13 cellular contexts compared by ENCODE assay signal in the genomic region with DNA sequence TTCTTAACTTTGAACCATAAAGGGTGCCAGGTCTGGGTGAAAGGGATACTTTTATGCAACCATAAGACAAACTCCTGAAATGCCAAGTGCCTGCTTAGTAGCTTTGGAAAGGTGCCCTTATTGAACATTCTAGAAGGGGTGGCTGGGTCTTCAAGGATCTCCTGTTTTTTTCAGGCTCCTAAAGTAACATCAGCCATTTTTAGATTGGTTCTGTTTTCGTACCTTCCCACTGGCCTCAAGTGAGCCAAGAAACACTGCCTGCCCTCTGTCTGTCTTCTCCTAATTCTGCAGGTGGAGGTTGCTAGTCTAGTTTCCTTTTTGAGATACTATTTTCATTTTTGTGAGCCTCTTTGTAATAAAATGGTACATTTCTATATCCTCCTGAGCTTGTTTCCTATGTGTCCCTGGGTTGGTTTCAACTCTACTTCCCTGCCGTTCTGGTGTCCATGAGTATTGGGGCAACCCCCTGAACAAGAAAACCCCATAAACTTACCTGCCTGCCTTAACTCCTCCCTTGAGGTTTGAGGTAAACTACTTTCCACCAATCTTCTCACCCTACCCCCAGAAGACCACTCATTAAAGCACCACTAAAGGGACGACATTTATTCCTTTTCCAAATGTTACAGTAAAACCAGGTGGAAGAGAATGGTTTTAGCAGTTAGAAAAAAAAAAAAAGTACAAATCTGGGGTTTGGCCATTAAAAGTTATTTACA. TPM values are rescaled to one million over a fixed set of nuclear protein-coding genes. Genes with fewer than 3 reads are reported as not detected.
DNase-seq lines count a peak whose midpoint lies in the region; ATAC-seq, FAIRE-seq and TF ChIP-seq lines count a peak whose summit lies in the region.
"Had no signal": no experiment of that assay in that cellular context is flagged by ENCODE, and none has a peak within 500 bp of the region (broad histone marks: within the 10 kb centered on the region; RNA-seq: fewer than 3 reads in every experiment).

No MANE protein-coding gene starts in this region.

- H3K9me3 ChIP-seq in HepG2 (ENCODE audit: low read length), result no peaks in the 10 kb centered on the region
- H3K9me3 ChIP-seq in right lobe of liver, result no peaks in the 10 kb centered on the region
- H3K9me3 ChIP-seq in ascending aorta, result no peaks in the 10 kb centered on the region

- no peak for TF ChIP-seq RAD21 in HepG2 (CRISPR knock-in tag; IDR thresholded peaks at IDR 0.05)

- H3K4me1 ChIP-seq in HepG2 (ENCODE audit: insufficient read depth, low read length) (peaks cover 40% of the 10 kb centered on the region), right lobe of liver (peaks cover 0 to 9% (median 0%) of the 10 kb centered on the region in 4 donors), ascending aorta (peaks cover 10 to 13% of the 10 kb centered on the region in 2 donors)

- H3K9ac ChIP-seq in HepG2 (ENCODE audit: insufficient read depth, low read depth, low read length), result no peak overlapping the region

- intact Hi-C loops in HepG2 (cut with micrococcal nuclease; ENCODE audit: unreplicated experiment) (loop anchor here (10.0 kb wide), 1 partner anchor 61 kb away; a partner anchor contains a TSS), right lobe of liver (cut with DNase I) (no loop called here), activated B cell treated with CpG ODN at 0.5 μM for 24 hours (cut with micrococcal nuclease) (loop anchor here (10.0 kb wide), 1 partner anchor 399 kb away; a partner anchor contains a TSS), ascending aorta (cut with DNase I) (no loop called here)

- TSS peak; percentile 49 for BruUV-seq in HepG2 (replicated peaks; lab: Mats Ljungman, UMichigan)

- no peak overlapping the region for H3K27ac ChIP-seq in HepG2 (ENCODE audit: extremely low read length, insufficient read depth, low read length)
- no peak overlapping the region for H3K27ac ChIP-seq in right lobe of liver
- H3K27ac ChIP-seq in ascending aorta, result no peak overlapping the region

- H3K4me1 Mint-ChIP-seq in activated B cell treated with CpG ODN at 0.5 μM for 24 hours, result peaks cover 41% of the 10 kb centered on the region

- TF ChIP-seq EP300 in HepG2 (IDR thresholded peaks at IDR 0.05; ENCODE audit: low read depth in 2 of 2, low read length in 2 of 2) (no peak), HepG2 (CRISPR knock-in tag; IDR thresholded peaks at IDR 0.05; ENCODE audit: borderline replicate concordance) (no peak)

- peaks cover 14% of the 10 kb centered on the region for H3K79me2 ChIP-seq in HepG2 (ENCODE audit: insufficient read depth, low read length)

- WGBS in HepG2 (ENCODE audit: low lambda C conversion rate), result 95% methylated on average over 3 of the region's 3 CpGs
- WGBS in right lobe of liver (ENCODE audit: insufficient coverage, low coverage, low lambda C conversion rate, missing lambda C conversion rate), result 76% methylated on average over 3 of the region's 3 CpGs

- in situ Hi-C loops in HepG2 (cut with HindIII; ENCODE audit: extremely low pct_ligation_motif_present, low pct_unique_long_range_greater_than_20kb), result no loop called here

- H4K20me1 ChIP-seq in HepG2 (ENCODE audit: insufficient read depth, low read length), result peaks cover 14% of the 10 kb centered on the region

- peaks cover 58% of the 10 kb centered on the region for H3K36me3 Mint-ChIP-seq in activated B cell treated with CpG ODN at 0.5 μM for 24 hours (ENCODE audit: low read depth)

- no peak overlapping the region for H3K4me3 ChIP-seq in HepG2 (replicated peaks in 1 of 3; ENCODE audit: insufficient read depth in 1 of 3, low read depth in 2 of 3, low read length in 3 of 3)
- no peak overlapping the region for H3K4me3 ChIP-seq in right lobe of liver
- no peak overlapping the region for H3K4me3 ChIP-seq in ascending aorta

- H3K27me3 ChIP-seq in HepG2 (ENCODE audit: control insufficient read depth in 1 of 2, insufficient read depth in 2 of 2, low read length in 2 of 2) (no peaks in the 10 kb centered on the region), right lobe of liver (no peaks in the 10 kb centered on the region), ascending aorta (no peaks in the 10 kb centered on the region)

- H3K9me3 Mint-ChIP-seq in activated B cell treated with CpG ODN at 0.5 μM for 24 hours, result no peaks in the 10 kb centered on the region
- H3K9me3 Mint-ChIP-seq: activated naive CD8-positive, alpha-beta T cell treated with anti-CD3 and anti-CD28 coated beads, Interleukin-2, amount 10 ng/mL, durations not matched to agents 7 days and 5 days had no signal

- H3K4me3 Mint-ChIP-seq in activated B cell treated with CpG ODN at 0.5 μM for 24 hours, result peak overlapping the region; percentile 86

- peak in 1 of 2 experiments; percentile 16; a peak in 1 of 4 replicates for TF ChIP-seq POLR2A in HepG2 (IDR thresholded peaks at IDR 0.05; ENCODE audit: insufficient read depth in 1 of 2, low read depth in 2 of 2, low read length in 2 of 2)
- no peak for TF ChIP-seq POLR2A in right lobe of liver (IDR thresholded peaks at IDR 0.05)

- H3K27me3 Mint-ChIP-seq in activated B cell treated with CpG ODN at 0.5 μM for 24 hours, result no peaks in the 10 kb centered on the region

- no peak for ATAC-seq in HepG2
- ATAC-seq in right lobe of liver, result no peak
- no peak for ATAC-seq in activated B cell treated with CpG ODN at 0.5 μM for 24 hours (ENCODE audit: low read depth)
- ATAC-seq in GM18873 (IDR thresholded peaks at IDR 0.05; ENCODE audit: low FRiP score, unreplicated experiment), result no peak

- no peak for FAIRE-seq in HepG2 (lab: Jason Lieb, UNC)
- FAIRE-seq: kidney had no signal

- peak overlapping the region; percentile 57 for H3K27ac Mint-ChIP-seq in activated B cell treated with CpG ODN at 0.5 μM for 24 hours
- H3K27ac Mint-ChIP-seq: activated naive CD8-positive, alpha-beta T cell treated with anti-CD3 and anti-CD28 coated beads, Interleukin-2, amount 10 ng/mL, durations not matched to agents 7 days and 5 days had no signal

- no peak overlapping the region for H2AFZ ChIP-seq in HepG2 (ENCODE audit: low read length)

- H3K36me3 ChIP-seq in HepG2 (replicated peaks in 1 of 2; ENCODE audit: control insufficient read depth in 1 of 2, insufficient read depth in 2 of 2, low read length in 2 of 2), result peaks cover 31 to 59% of the 10 kb centered on the region in 2 experiments
- H3K36me3 ChIP-seq in right lobe of liver, result peaks cover 0 to 46% (median 11%) of the 10 kb centered on the region in 4 donors
- H3K36me3 ChIP-seq in ascending aorta, result peaks cover 27 to 41% of the 10 kb centered on the region in 2 donors

- TF ChIP-seq CTCF in HepG2 (CRISPR knock-in tag; IDR thresholded peaks at IDR 0.05), result no peak
- no peak for TF ChIP-seq CTCF in right lobe of liver (IDR thresholded peaks at IDR 0.05)
- TF ChIP-seq CTCF in activated B cell treated with CpG ODN at 0.5 μM for 24 hours (IDR thresholded peaks at IDR 0.05), result no peak
- TF ChIP-seq CTCF in ascending aorta (IDR thresholded peaks at IDR 0.05), result no peak

- CTCF ChIA-PET in HepG2 (lab: Yijun Ruan, JAX; ENCODE audit: low intra/inter-chr PET ratio, low total read pairs) (no interaction called here), activated B cell treated with CpG ODN at 0.5 μM for 24 hours (lab: Charles Lee) (interaction anchor here (0.9 to 2.2 kb wide), 6 partner anchors 17 to 117 kb away, joined by 3 to 10 read pairs (median 4); a partner anchor contains a TSS)

- POLR2A ChIA-PET in HepG2 (lab: Yijun Ruan, JAX) (interaction anchor here (0.7 to 4.8 kb wide), 13 partner anchors 10 to 118 kb away, joined by 3 to 84 read pairs (median 5); a partner anchor contains a TSS), activated B cell treated with CpG ODN at 0.5 μM for 24 hours (lab: Charles Lee) (interaction anchor here (1.1 to 5.7 kb wide), 7 partner anchors 9 to 91 kb away, joined by 3 to 95 read pairs (median 9); a partner anchor contains a TSS)

- DNase-seq in HepG2 (ENCODE audit: low spot score), result no peak
- no peak for DNase-seq in right lobe of liver
- DNase-seq in activated B cell treated with CpG ODN at 0.5 μM for 24 hours, result no peak
- DNase-seq in medulla oblongata (ENCODE audit: extremely low spot score), result peak; percentile 45
- DNase-seq in ascending aorta (ENCODE audit: low spot score in 2 of 2), result no peak
- DNase-seq in GM19240 (ENCODE audit: insufficient read length, low spot score), result no peak
- DNase-seq in activated CD8-positive, alpha-beta memory T cell treated with anti-CD3 and anti-CD28 coated beads, Interleukin-2, amount 50 U/mL, for 4 hours, result no peak
- DNase-seq: activated naive CD8-positive, alpha-beta T cell treated with anti-CD3 and anti-CD28 coated beads, Interleukin-2, amount 10 ng/mL, durations not matched to agents 7 days and 5 days; COR-L47; NCI-H1092 treated with DMSO at 0.1 percent for 48 hours; NK-92 treated with Interleukin-12 subunit alpha and Interleukin-12 subunit beta, amount 100 ng/mL, for 24 hours had no signal

- H3K4me2 ChIP-seq in HepG2 (ENCODE audit: low read depth, low read length), result peak overlapping the region; percentile 93; the same call in 1 of the 2 replicates

RNA-seq across cellular contexts. Expression of a gene that starts 2.6 kb away (rescaled TPM):
- total RNA-seq in HepG2 (2016; rRNA removed; fragmentation: Illumina TruSeq; extraction: Trizol) (81.9 and 85.1 TPM in 2 replicates), right lobe of liver (10 to 100 TPM in 5 of 6 experiments, 1 to 10 TPM in 1; 10.0 to 24.4 (median 14.2) TPM), activated B cell treated with CpG ODN at 0.5 μM for 24 hours (132 TPM in 2 replicates), ascending aorta (21.8 TPM)
- 39.3 and 48.2 TPM in 2 replicates for total RNA-seq in HepG2 (2016; cell fraction: cytosol; rRNA removed; fragmentation: Illumina TruSeq; extraction: Trizol; ENCODE audit: low read depth)
- total RNA-seq in HepG2 (2016; cell fraction: insoluble cytoplasmic fraction; rRNA removed; fragmentation: Illumina TruSeq; extraction: Trizol), result 79.9 and 80.4 TPM in 2 replicates
- 99.4 and 121 TPM in 2 replicates for total RNA-seq in HepG2 (2016; cell fraction: membrane; rRNA removed; fragmentation: Illumina TruSeq; extraction: Trizol)
- total RNA-seq in HepG2 (2016; cell fraction: nucleus; rRNA removed; fragmentation: Illumina TruSeq; extraction: Trizol), result 41.2 and 48.0 TPM in 2 replicates
- 134 and 155 TPM in 2 replicates for polyA plus RNA-seq in HepG2 (2011; rRNA removed)
- 175 and 198 TPM in 2 replicates for polyA plus RNA-seq in HepG2 (2011; cell fraction: cytosol; rRNA removed)
- 42.9 and 54.2 TPM in 2 replicates for polyA plus RNA-seq in HepG2 (2011; cell fraction: nucleus; rRNA removed)
- polyA plus RNA-seq in HepG2 (2012), result 93.4 and 110 TPM in 2 replicates
- 130 and 155 TPM in 2 replicates for polyA plus RNA-seq in HepG2 (2016; cell fraction: cytosol; fragmentation: Illumina TruSeq; extraction: Trizol; ENCODE audit: low read depth)
- polyA plus RNA-seq in HepG2 (2016; cell fraction: insoluble cytoplasmic fraction; fragmentation: Illumina TruSeq; extraction: Trizol; ENCODE audit: low read depth), result 249 and 301 TPM in 2 replicates
- 253 and 267 TPM in 2 replicates for polyA plus RNA-seq in HepG2 (2016; cell fraction: membrane; fragmentation: Illumina TruSeq; extraction: Trizol; ENCODE audit: low read depth)
- 142 and 146 TPM in 2 replicates for polyA plus RNA-seq in HepG2 (2016; cell fraction: nucleus; fragmentation: Illumina TruSeq; extraction: Trizol; ENCODE audit: insufficient read depth, low read depth)
- 31.7 and 183 TPM in 2 replicates for polyA minus RNA-seq in HepG2 (2011; rRNA and poly(A)+ RNA removed; ENCODE audit: low replicate concordance)
- 56.3 and 59.3 TPM in 2 replicates for polyA minus RNA-seq in HepG2 (2011; cell fraction: cytosol; rRNA and poly(A)+ RNA removed)
- 34.6 and 44.4 TPM in 2 replicates for polyA minus RNA-seq in HepG2 (2011; cell fraction: nucleus; rRNA and poly(A)+ RNA removed)

RNA-seq across cellular contexts. Expression of a gene that starts 28.9 kb away (rescaled TPM):
- total RNA-seq in HepG2 (2016; rRNA removed; fragmentation: Illumina TruSeq; extraction: Trizol), result 0.31 and 3.2 TPM in 2 replicates
- 0.71 TPM in 1 of 2 replicates, not detected in the other for total RNA-seq in HepG2 (2016; cell fraction: cytosol; rRNA removed; fragmentation: Illumina TruSeq; extraction: Trizol; ENCODE audit: low read depth)
- total RNA-seq in HepG2 (2016; cell fraction: insoluble cytoplasmic fraction; rRNA removed; fragmentation: Illumina TruSeq; extraction: Trizol), result 0.46 and 3.1 TPM in 2 replicates
- 0.12 and 0.65 TPM in 2 replicates for total RNA-seq in HepG2 (2016; cell fraction: membrane; rRNA removed; fragmentation: Illumina TruSeq; extraction: Trizol)
- total RNA-seq in HepG2 (2016; cell fraction: nucleus; rRNA removed; fragmentation: Illumina TruSeq; extraction: Trizol), result 3.2 and 5.0 TPM in 2 replicates
- polyA plus RNA-seq in HepG2 (2011; rRNA removed), result 17.6 and 21.8 TPM in 2 replicates
- 2.4 and 5.1 TPM in 2 replicates for polyA plus RNA-seq in HepG2 (2011; cell fraction: cytosol; rRNA removed)
- polyA plus RNA-seq in HepG2 (2011; cell fraction: nucleus; rRNA removed), result 142 and 179 TPM in 2 replicates
- 7.7 and 16.0 TPM in 2 replicates for polyA plus RNA-seq in HepG2 (2012)
- 0.22 and 0.24 TPM in 2 replicates for polyA plus RNA-seq in HepG2 (2016; cell fraction: cytosol; fragmentation: Illumina TruSeq; extraction: Trizol; ENCODE audit: low read depth)
- polyA plus RNA-seq in HepG2 (2016; cell fraction: insoluble cytoplasmic fraction; fragmentation: Illumina TruSeq; extraction: Trizol; ENCODE audit: low read depth), result 0.81 and 0.98 TPM in 2 replicates
- 0.13 and 0.55 TPM in 2 replicates for polyA plus RNA-seq in HepG2 (2016; cell fraction: membrane; fragmentation: Illumina TruSeq; extraction: Trizol; ENCODE audit: low read depth)
- 26.3 and 28.4 TPM in 2 replicates for polyA plus RNA-seq in HepG2 (2016; cell fraction: nucleus; fragmentation: Illumina TruSeq; extraction: Trizol; ENCODE audit: insufficient read depth, low read depth)
- 6.1 and 8.3 TPM in 2 replicates for polyA minus RNA-seq in HepG2 (2011; rRNA and poly(A)+ RNA removed; ENCODE audit: low replicate concordance)
- polyA minus RNA-seq in HepG2 (2011; cell fraction: cytosol; rRNA and poly(A)+ RNA removed), result 1.3 and 1.8 TPM in 2 replicates
- 16.6 and 17.9 TPM in 2 replicates for polyA minus RNA-seq in HepG2 (2011; cell fraction: nucleus; rRNA and poly(A)+ RNA removed)
- total RNA-seq in right lobe of liver, result 1 to 10 TPM; 1.3 to 7.8 (median 5.3) TPM
- total RNA-seq in activated B cell treated with CpG ODN at 0.5 μM for 24 hours, result 7.6 and 11.7 TPM in 2 replicates
- total RNA-seq in ascending aorta, result 12.2 TPM

RNA-seq across cellular contexts. Expression of a gene that starts 28.9 kb away (rescaled TPM):
- total RNA-seq in HepG2 (2016; rRNA removed; fragmentation: Illumina TruSeq; extraction: Trizol) (0.62 and 1.0 TPM in 2 replicates), right lobe of liver (1 to 10 TPM in 2 of 6 experiments, under 1 TPM in 4; 0.49 to 1.6 (median 0.85) TPM), activated B cell treated with CpG ODN at 0.5 μM for 24 hours (3.5 and 6.1 TPM in 2 replicates), ascending aorta (4.8 TPM)
- not detected in 2 replicates for total RNA-seq in HepG2 (2016; cell fraction: cytosol; rRNA removed; fragmentation: Illumina TruSeq; extraction: Trizol; ENCODE audit: low read depth)
- 2.0 TPM in 1 of 2 replicates, not detected in the other for total RNA-seq in HepG2 (2016; cell fraction: insoluble cytoplasmic fraction; rRNA removed; fragmentation: Illumina TruSeq; extraction: Trizol)
- 0.53 TPM in 1 of 2 replicates, not detected in the other for total RNA-seq in HepG2 (2016; cell fraction: membrane; rRNA removed; fragmentation: Illumina TruSeq; extraction: Trizol)
- total RNA-seq in HepG2 (2016; cell fraction: nucleus; rRNA removed; fragmentation: Illumina TruSeq; extraction: Trizol), result 0.85 and 3.2 TPM in 2 replicates
- polyA plus RNA-seq in HepG2 (2011; rRNA removed), result 1.1 and 2.0 TPM in 2 replicates
- polyA plus RNA-seq in HepG2 (2011; cell fraction: cytosol; rRNA removed), result 0.31 and 0.35 TPM in 2 replicates
- polyA plus RNA-seq in HepG2 (2011; cell fraction: nucleus; rRNA removed), result 5.2 and 6.5 TPM in 2 replicates
- polyA plus RNA-seq in HepG2 (2012), result 5.4 and 6.5 TPM in 2 replicates
- polyA plus RNA-seq in HepG2 (2016; cell fraction: cytosol; fragmentation: Illumina TruSeq; extraction: Trizol; ENCODE audit: low read depth), result not detected in 2 replicates
- 0.23 TPM in 1 of 2 replicates, not detected in the other for polyA plus RNA-seq in HepG2 (2016; cell fraction: insoluble cytoplasmic fraction; fragmentation: Illumina TruSeq; extraction: Trizol; ENCODE audit: low read depth)
- polyA plus RNA-seq in HepG2 (2016; cell fraction: membrane; fragmentation: Illumina TruSeq; extraction: Trizol; ENCODE audit: low read depth), result 0.43 TPM in 1 of 2 replicates, not detected in the other
- polyA plus RNA-seq in HepG2 (2016; cell fraction: nucleus; fragmentation: Illumina TruSeq; extraction: Trizol; ENCODE audit: insufficient read depth, low read depth), result 3.9 TPM in 2 replicates
- 1.1 and 2.7 TPM in 2 replicates for polyA minus RNA-seq in HepG2 (2011; rRNA and poly(A)+ RNA removed; ENCODE audit: low replicate concordance)
- not detected in 2 replicates for polyA minus RNA-seq in HepG2 (2011; cell fraction: cytosol; rRNA and poly(A)+ RNA removed)
- 2.3 and 3.6 TPM in 2 replicates for polyA minus RNA-seq in HepG2 (2011; cell fraction: nucleus; rRNA and poly(A)+ RNA removed)

RNA-seq across cellular contexts. Expression of a gene that starts 41.5 kb away (rescaled TPM):
- total RNA-seq in HepG2 (2016; rRNA removed; fragmentation: Illumina TruSeq; extraction: Trizol) (93.5 and 109 TPM in 2 replicates), right lobe of liver (10 to 100 TPM; 24.0 to 40.6 (median 32.4) TPM), activated B cell treated with CpG ODN at 0.5 μM for 24 hours (204 and 212 TPM in 2 replicates), ascending aorta (75.0 TPM)
- total RNA-seq in HepG2 (2016; cell fraction: cytosol; rRNA removed; fragmentation: Illumina TruSeq; extraction: Trizol; ENCODE audit: low read depth), result 18.6 and 19.6 TPM in 2 replicates
- total RNA-seq in HepG2 (2016; cell fraction: insoluble cytoplasmic fraction; rRNA removed; fragmentation: Illumina TruSeq; extraction: Trizol), result 97.8 and 111 TPM in 2 replicates
- total RNA-seq in HepG2 (2016; cell fraction: membrane; rRNA removed; fragmentation: Illumina TruSeq; extraction: Trizol), result 26.5 and 28.5 TPM in 2 replicates
- 69.7 and 73.3 TPM in 2 replicates for total RNA-seq in HepG2 (2016; cell fraction: nucleus; rRNA removed; fragmentation: Illumina TruSeq; extraction: Trizol)
- 189 and 190 TPM in 2 replicates for polyA plus RNA-seq in HepG2 (2011; rRNA removed)
- 126 and 169 TPM in 2 replicates for polyA plus RNA-seq in HepG2 (2011; cell fraction: cytosol; rRNA removed)
- 278 and 321 TPM in 2 replicates for polyA plus RNA-seq in HepG2 (2011; cell fraction: nucleus; rRNA removed)
- polyA plus RNA-seq in HepG2 (2012), result 146 and 207 TPM in 2 replicates
- polyA plus RNA-seq in HepG2 (2016; cell fraction: cytosol; fragmentation: Illumina TruSeq; extraction: Trizol; ENCODE audit: low read depth), result 9.8 and 9.9 TPM in 2 replicates
- 105 and 112 TPM in 2 replicates for polyA plus RNA-seq in HepG2 (2016; cell fraction: insoluble cytoplasmic fraction; fragmentation: Illumina TruSeq; extraction: Trizol; ENCODE audit: low read depth)
- 15.6 and 18.2 TPM in 2 replicates for polyA plus RNA-seq in HepG2 (2016; cell fraction: membrane; fragmentation: Illumina TruSeq; extraction: Trizol; ENCODE audit: low read depth)
- polyA plus RNA-seq in HepG2 (2016; cell fraction: nucleus; fragmentation: Illumina TruSeq; extraction: Trizol; ENCODE audit: insufficient read depth, low read depth), result 128 and 133 TPM in 2 replicates
- 165 and 166 TPM in 2 replicates for polyA minus RNA-seq in HepG2 (2011; rRNA and poly(A)+ RNA removed; ENCODE audit: low replicate concordance)
- polyA minus RNA-seq in HepG2 (2011; cell fraction: cytosol; rRNA and poly(A)+ RNA removed), result 54.2 and 56.9 TPM in 2 replicates
- 145 and 189 TPM in 2 replicates for polyA minus RNA-seq in HepG2 (2011; cell fraction: nucleus; rRNA and poly(A)+ RNA removed)

Comparison
In these comparisons a context has a peak if more than half of its experiments do, and no peak if none do; other contexts are left out.
1. intact Hi-C loops: an anchor here in HepG2 (10.0 kb wide) and activated B cell treated with CpG ODN at 0.5 μM for 24 hours (10.0 kb wide); none called in right lobe of liver and ascending aorta.